In the genomic region with DNA sequence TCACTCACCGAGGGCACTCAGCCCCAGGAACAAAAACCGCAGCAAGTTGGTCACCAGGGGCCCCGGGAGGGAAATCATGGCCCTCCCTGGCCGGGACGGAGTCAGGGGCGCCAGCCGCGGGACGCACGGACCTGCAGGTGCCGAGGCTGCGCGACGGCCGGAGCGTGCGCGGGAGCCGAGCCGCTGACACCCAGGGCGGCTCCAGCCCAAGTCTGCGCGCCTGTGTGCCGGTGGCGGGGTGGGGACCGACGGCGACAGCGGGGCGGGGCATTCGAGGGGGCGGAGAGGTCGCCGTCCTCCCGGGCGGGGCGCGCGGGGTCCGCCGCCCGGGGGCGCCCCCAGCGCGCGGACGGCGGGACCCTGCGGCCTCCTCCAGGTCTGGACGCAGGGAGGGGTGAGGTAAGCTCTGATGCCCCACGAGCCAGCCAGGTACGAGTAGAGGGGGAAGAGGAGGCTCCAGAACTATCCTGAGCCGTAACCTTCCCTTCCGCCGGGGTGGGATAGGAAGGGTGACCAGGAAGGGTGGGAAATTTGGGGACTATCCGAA, we compare ENCODE assay signal across 8 cellular contexts. TPM values are rescaled to one million over a fixed set of nuclear protein-coding genes. Genes with fewer than 3 reads are reported as not detected.
A peak's percentile ranks its signal among the peaks of the same experiment; 100 is the strongest.
DNase-seq lines count a peak whose midpoint lies in the region; ATAC-seq and TF ChIP-seq lines count a peak whose summit lies in the region.

A gene with protein sequence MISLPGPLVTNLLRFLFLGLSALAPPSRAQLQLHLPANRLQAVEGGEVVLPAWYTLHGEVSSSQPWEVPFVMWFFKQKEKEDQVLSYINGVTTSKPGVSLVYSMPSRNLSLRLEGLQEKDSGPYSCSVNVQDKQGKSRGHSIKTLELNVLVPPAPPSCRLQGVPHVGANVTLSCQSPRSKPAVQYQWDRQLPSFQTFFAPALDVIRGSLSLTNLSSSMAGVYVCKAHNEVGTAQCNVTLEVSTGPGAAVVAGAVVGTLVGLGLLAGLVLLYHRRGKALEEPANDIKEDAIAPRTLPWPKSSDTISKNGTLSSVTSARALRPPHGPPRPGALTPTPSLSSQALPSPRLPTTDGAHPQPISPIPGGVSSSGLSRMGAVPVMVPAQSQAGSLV (minus strand): TSS at position 214 of the 547 bp plus-strand sequence. CDS start 136 bp downstream, at position 78.

- DNase-seq in SK-N-SH: peak; percentile 85
- peak; percentile 27 to 38 for DNase-seq in SW 1271 (lab: John Stamatoyannopoulos, UW)
- DNase-seq in astrocyte of the spinal cord (ENCODE audit: low read depth, low spot score): no peak
- peak; percentile 28 to 44 (median 28) for DNase-seq in immature natural killer cell
- peak; percentile 56 to 61 for DNase-seq in stimulated activated CD4-positive, alpha-beta T cell treated with anti-CD3 and anti-CD28 coated beads, Interleukin-1b, Interleukin-23, amount 100 ng/mL, for 4 hours (ENCODE audit: low read depth in 2 of 2)
- DNase-seq in T1000 (lab: John Stamatoyannopoulos, UW): no peak

- peaks cover 7% of the 10 kb centered on the region for H3F3A ChIP-seq in SK-N-SH (replicated peaks; ENCODE audit: insufficient read depth)

- H3K9me3 ChIP-seq in SK-N-SH: no peaks in the 10 kb centered on the region

- H3K4me3 Mint-ChIP-seq in immature natural killer cell: peak within 1 kb of the TSS; percentile 89 to 97 (median 95)

- no peak for TF ChIP-seq EP300 in SK-N-SH (IDR thresholded peaks at IDR 0.05; ENCODE audit: borderline replicate concordance in 1 of 2, low read depth in 1 of 2, low read length in 1 of 2)

- no peaks in the 10 kb centered on the region for H3K27me3 ChIP-seq in SK-N-SH (ENCODE audit: insufficient read depth)

- no peak within 1 kb of the TSS for H2AFZ ChIP-seq in SK-N-SH (ENCODE audit: low read depth)

- peaks cover 4% of the 10 kb centered on the region; the same call in 1 of the 2 replicates for H3K79me2 ChIP-seq in SK-N-SH (ENCODE audit: insufficient read depth)

- H3K4me1 ChIP-seq in SK-N-SH (ENCODE audit: control insufficient read depth in 1 of 2, insufficient read depth in 2 of 2, low read depth in 1 of 2, low read length in 1 of 2): peaks cover 0 to 13% of the 10 kb centered on the region in 2 experiments; a peak in 2 of 4 replicates

- TF ChIP-seq CTCF in SK-N-SH (IDR thresholded peaks at IDR 0.05) (no peak), astrocyte of the spinal cord (IDR thresholded peaks at IDR 0.05; ENCODE audit: low read depth, low read length) (no peak)

- H3K27ac ChIP-seq in SK-N-SH (ENCODE audit: low read depth in 2 of 2, low read length in 1 of 2): no peak within 1 kb of the TSS

- H3K4me1 Mint-ChIP-seq in immature natural killer cell: peaks cover 28 to 29% of the 10 kb centered on the region in 2 donors

- no peak within 1 kb of the TSS for H3K9ac ChIP-seq in SK-N-SH

- CTCF ChIA-PET in SK-N-SH (lab: Yijun Ruan, JAX): interaction anchor here (0.6 to 8.0 kb wide), 34 partner anchors 10 to 134 kb away, joined by 3 to 62 read pairs (median 5); partner anchors contain the start of genes MSANTD2, NRGN, ROBO3 and VSIG2

- peaks cover 17 to 24% of the 10 kb centered on the region in 2 experiments for H3K36me3 ChIP-seq in SK-N-SH (replicated peaks in 1 of 2; ENCODE audit: control insufficient read depth in 1 of 2, insufficient read depth in 2 of 2, low read length in 1 of 2)

- peaks cover 10 to 16% (median 13%) of the 10 kb centered on the region in 3 donors for H3K36me3 Mint-ChIP-seq in immature natural killer cell

- no peaks in the 10 kb centered on the region for H3K9me2 ChIP-seq in SK-N-SH

- H4K20me1 ChIP-seq in SK-N-SH (ENCODE audit: insufficient read depth): peaks cover 5% of the 10 kb centered on the region; the same call in 1 of the 2 replicates

- H3K27me3 Mint-ChIP-seq in immature natural killer cell (ENCODE audit: low read depth in 3 of 3): peaks cover 12 to 32% (median 28%) of the 10 kb centered on the region in 3 donors

- WGBS in SK-N-SH (ENCODE audit: low lambda C conversion rate): 27% methylated on average over 22 of the region's 56 CpGs

- ATAC-seq in SK-N-SH treated with all-trans-retinoic acid at 6 μM for 48 hours (no peak), HG03095 (IDR thresholded peaks at IDR 0.05; ENCODE audit: unreplicated experiment) (peak; percentile 52)

- POLR2A ChIA-PET in SK-N-SH (lab: Yijun Ruan, JAX): interaction anchor here (0.6 kb wide), 1 partner anchor 10 kb away, joined by 3 read pairs; no protein-coding TSS in a partner anchor

- peak within 1 kb of the TSS in 2 of 6 donors; percentile 59 to 78 for H3K27ac Mint-ChIP-seq in immature natural killer cell

- peak within 1 kb of the TSS; percentile 72 for H3K4me2 ChIP-seq in SK-N-SH

- in situ Hi-C loops in astrocyte of the spinal cord (cut with HindIII; ENCODE audit: low sequenced_read_pairs): no loop called here

- TF ChIP-seq RAD21 in SK-N-SH (IDR thresholded peaks at IDR 0.05; ENCODE audit: low read length): no peak

- H3K9me3 Mint-ChIP-seq in immature natural killer cell: peaks cover 0 to 2% (median 0%) of the 10 kb centered on the region in 6 donors

- peak within 1 kb of the TSS; percentile 43 for H3K4me3 ChIP-seq in SK-N-SH (ENCODE audit: low read depth in 2 of 2, low read length in 1 of 2)
- H3K4me3 ChIP-seq in astrocyte of the spinal cord (ENCODE audit: low read depth, low read length): peak within 1 kb of the TSS; percentile 32

TF ChIP-seq in SK-N-SH, 30 proteins besides CTCF, POLR2A, EP300 and RAD21 (continues in another document):
- TF ChIP-seq MXI1 (IDR thresholded peaks at IDR 0.05; ENCODE audit: low read depth, low read length): no peak
- no peak for TF ChIP-seq RXRA (IDR thresholded peaks at IDR 0.05; ENCODE audit: borderline replicate concordance, low read depth)
- no peak for TF ChIP-seq EZH2phosphoT487 (IDR thresholded peaks at IDR 0.05; ENCODE audit: borderline replicate concordance, low read depth)
- no peak for TF ChIP-seq POLR2AphosphoS5 (IDR thresholded peaks at IDR 0.05; ENCODE audit: low read depth, low read length)
- no peak for TF ChIP-seq SMC3 (IDR thresholded peaks at IDR 0.05; ENCODE audit: low read depth, low read length)
- no peak for TF ChIP-seq FOSL2 (IDR thresholded peaks at IDR 0.05; ENCODE audit: borderline replicate concordance, low read depth)
- no peak for TF ChIP-seq JUND (IDR thresholded peaks at IDR 0.05)
- TF ChIP-seq, protein P1, sequence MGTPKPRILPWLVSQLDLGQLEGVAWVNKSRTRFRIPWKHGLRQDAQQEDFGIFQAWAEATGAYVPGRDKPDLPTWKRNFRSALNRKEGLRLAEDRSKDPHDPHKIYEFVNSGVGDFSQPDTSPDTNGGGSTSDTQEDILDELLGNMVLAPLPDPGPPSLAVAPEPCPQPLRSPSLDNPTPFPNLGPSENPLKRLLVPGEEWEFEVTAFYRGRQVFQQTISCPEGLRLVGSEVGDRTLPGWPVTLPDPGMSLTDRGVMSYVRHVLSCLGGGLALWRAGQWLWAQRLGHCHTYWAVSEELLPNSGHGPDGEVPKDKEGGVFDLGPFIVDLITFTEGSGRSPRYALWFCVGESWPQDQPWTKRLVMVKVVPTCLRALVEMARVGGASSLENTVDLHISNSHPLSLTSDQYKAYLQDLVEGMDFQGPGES (IDR thresholded peaks at IDR 0.05; ENCODE audit: low read depth, low read length): no peak
- TF ChIP-seq MEF2A (IDR thresholded peaks at IDR 0.05; ENCODE audit: borderline replicate concordance, low read depth): no peak
- no peak for TF ChIP-seq NFIC (IDR thresholded peaks at IDR 0.05; ENCODE audit: borderline replicate concordance)
- no peak for TF ChIP-seq TEAD4 (IDR thresholded peaks at IDR 0.05; ENCODE audit: borderline replicate concordance, insufficient read depth)
- TF ChIP-seq TAF1 (IDR thresholded peaks at IDR 0.05; ENCODE audit: borderline replicate concordance, low read depth, low read length): no peak
- TF ChIP-seq NRF1 (IDR thresholded peaks at IDR 0.05; ENCODE audit: low read depth, low read length): no peak
- no peak for TF ChIP-seq RCOR1 (IDR thresholded peaks at IDR 0.05; ENCODE audit: low read length)
- no peak for TF ChIP-seq SIN3A (IDR thresholded peaks at IDR 0.05; ENCODE audit: borderline replicate concordance, low read depth, low read length)

TF ChIP-seq in SK-N-SH treated with all-trans-retinoic acid at 6 μM for 48 hours, 23 proteins besides CTCF, POLR2A, EP300 and RAD21 (continues in another document):
- no peak for TF ChIP-seq ZNF8 (CRISPR knock-in tag; IDR thresholded peaks at IDR 0.05)
- no peak for TF ChIP-seq ARNTL (CRISPR knock-in tag; IDR thresholded peaks at IDR 0.05; ENCODE audit: borderline replicate concordance, low read depth)
- TF ChIP-seq, protein P2, sequence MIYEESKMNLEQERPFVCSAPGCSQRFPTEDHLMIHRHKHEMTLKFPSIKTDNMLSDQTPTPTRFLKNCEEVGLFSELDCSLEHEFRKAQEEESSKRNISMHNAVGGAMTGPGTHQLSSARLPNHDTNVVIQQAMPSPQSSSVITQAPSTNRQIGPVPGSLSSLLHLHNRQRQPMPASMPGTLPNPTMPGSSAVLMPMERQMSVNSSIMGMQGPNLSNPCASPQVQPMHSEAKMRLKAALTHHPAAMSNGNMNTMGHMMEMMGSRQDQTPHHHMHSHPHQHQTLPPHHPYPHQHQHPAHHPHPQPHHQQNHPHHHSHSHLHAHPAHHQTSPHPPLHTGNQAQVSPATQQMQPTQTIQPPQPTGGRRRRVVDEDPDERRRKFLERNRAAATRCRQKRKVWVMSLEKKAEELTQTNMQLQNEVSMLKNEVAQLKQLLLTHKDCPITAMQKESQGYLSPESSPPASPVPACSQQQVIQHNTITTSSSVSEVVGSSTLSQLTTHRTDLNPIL (CRISPR knock-in tag; IDR thresholded peaks at IDR 0.05; ENCODE audit: low read depth): no peak
- no peak for TF ChIP-seq GLIS3 (CRISPR knock-in tag; IDR thresholded peaks at IDR 0.05)
- no peak for TF ChIP-seq CSDC2 (CRISPR knock-in tag; IDR thresholded peaks at IDR 0.05)
- TF ChIP-seq, protein P3, sequence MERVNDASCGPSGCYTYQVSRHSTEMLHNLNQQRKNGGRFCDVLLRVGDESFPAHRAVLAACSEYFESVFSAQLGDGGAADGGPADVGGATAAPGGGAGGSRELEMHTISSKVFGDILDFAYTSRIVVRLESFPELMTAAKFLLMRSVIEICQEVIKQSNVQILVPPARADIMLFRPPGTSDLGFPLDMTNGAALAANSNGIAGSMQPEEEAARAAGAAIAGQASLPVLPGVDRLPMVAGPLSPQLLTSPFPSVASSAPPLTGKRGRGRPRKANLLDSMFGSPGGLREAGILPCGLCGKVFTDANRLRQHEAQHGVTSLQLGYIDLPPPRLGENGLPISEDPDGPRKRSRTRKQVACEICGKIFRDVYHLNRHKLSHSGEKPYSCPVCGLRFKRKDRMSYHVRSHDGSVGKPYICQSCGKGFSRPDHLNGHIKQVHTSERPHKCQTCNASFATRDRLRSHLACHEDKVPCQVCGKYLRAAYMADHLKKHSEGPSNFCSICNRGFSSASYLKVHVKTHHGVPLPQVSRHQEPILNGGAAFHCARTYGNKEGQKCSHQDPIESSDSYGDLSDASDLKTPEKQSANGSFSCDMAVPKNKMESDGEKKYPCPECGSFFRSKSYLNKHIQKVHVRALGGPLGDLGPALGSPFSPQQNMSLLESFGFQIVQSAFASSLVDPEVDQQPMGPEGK (CRISPR knock-in tag; IDR thresholded peaks at IDR 0.05; ENCODE audit: borderline replicate concordance): no peak
- TF ChIP-seq PPARA (CRISPR knock-in tag; IDR thresholded peaks at IDR 0.05; ENCODE audit: borderline replicate concordance): no peak

RNA-seq across cellular contexts. Expression of the gene that starts here (rescaled TPM):
- 1.3 and 1.4 TPM in 2 replicates for polyA plus RNA-seq in SK-N-SH (2012; rRNA removed)
- polyA plus RNA-seq in SK-N-SH (2012; cell fraction: cytosol; rRNA removed): 0.40 and 0.71 TPM in 2 replicates
- 14.9 and 16.5 TPM in 2 replicates for polyA plus RNA-seq in SK-N-SH (2012; cell fraction: nucleus; rRNA removed)
- polyA plus RNA-seq in immature natural killer cell: 1 to 10 TPM in 1 of 3 donors, under 1 TPM in 1, not detected in 1; 0.30 to 4.3 TPM

Comparison
In these comparisons a context has a peak if more than half of its experiments do, and no peak if none do; other contexts are left out.
1. DNase-seq: peak in SK-N-SH (single experiment), SW 1271 (2 of 2), immature natural killer cell (3 of 3) and stimulated activated CD4-positive, alpha-beta T cell treated with anti-CD3 and anti-CD28 coated beads, Interleukin-1b, Interleukin-23, amount 100 ng/mL, for 4 hours (2 of 2); none in astrocyte of the spinal cord (single experiment) and T1000 (single experiment).